ENCODE assay signal across 18 cellular contexts in genomic region chr1:150528196-150528595, GRCh38. TPM values are rescaled to one million over a fixed set of nuclear protein-coding genes. Genes with fewer than 3 reads are reported as not detected.
DNase-seq lines count a peak whose midpoint lies in the region; ATAC-seq, FAIRE-seq and TF ChIP-seq lines count a peak whose summit lies in the region.
"Had no signal": no experiment of that assay in that cellular context is flagged by ENCODE, and none has a peak within 500 bp of the region (broad histone marks: within the 10 kb centered on the region; RNA-seq: fewer than 3 reads in every experiment).

No MANE protein-coding gene starts in this region.

- no peak overlapping the region for H3K23ac ChIP-seq in neuronal stem cell (ENCODE audit: low read depth, low read length, poor library complexity)

- H3K79me2 ChIP-seq in astrocyte (ENCODE audit: insufficient read depth, low read length) = no peaks in the 10 kb centered on the region

- H2AFZ ChIP-seq in astrocyte (ENCODE audit: low read depth, low read length) (peak overlapping the region; percentile 13), neuronal stem cell (ENCODE audit: low read length) (no peak overlapping the region)

- H3K4me1 ChIP-seq in astrocyte (ENCODE audit: insufficient read depth, low read length) = peaks cover 30% of the 10 kb centered on the region
- peaks cover 16% of the 10 kb centered on the region for H3K4me1 ChIP-seq in mesodermal cell (ENCODE audit: control insufficient read depth, insufficient read depth, low read length, poor library complexity, severe bottlenecking)
- peaks cover 0 to 3% of the 10 kb centered on the region in 2 donors for H3K4me1 ChIP-seq in neuronal stem cell (ENCODE audit: control insufficient read depth in 2 of 2, insufficient read depth in 1 of 2, low read depth in 1 of 2, low read length in 2 of 2)

- no CpG with 5 or more reads among the region's 1 CpG for WGBS in mesodermal cell (ENCODE audit: insufficient coverage in 2 of 2), 2 experiments
- whole genome bisulfite sequencing in neuronal stem cell (ENCODE audit: extremely low coverage in 2 of 2, insufficient read length in 2 of 2, insufficient replicate concordance in 1 of 2), 2 donors = no CpG with 5 or more reads among the region's 1 CpG

- H3K9me3 ChIP-seq in astrocyte (ENCODE audit: insufficient read depth, low read depth, low read length) (no peaks in the 10 kb centered on the region), mesodermal cell (ENCODE audit: control insufficient read depth, low read length) (no peaks in the 10 kb centered on the region), neuronal stem cell (replicated peaks in 1 of 2; ENCODE audit: control insufficient read depth in 2 of 2, insufficient read depth in 1 of 2, low read depth in 1 of 2, low read length in 2 of 2) (no peaks in the 10 kb centered on the region)
- H3K9me3 ChIP-seq: SJSA1 had no signal

- TF ChIP-seq CTCF in astrocyte (IDR thresholded peaks at IDR 0.05; ENCODE audit: insufficient read depth, low read depth, low read length) = no peak

- H3K9ac ChIP-seq in astrocyte (ENCODE audit: low read length) (peak overlapping the region; percentile 12), neuronal stem cell (ENCODE audit: low read depth, low read length, poor library complexity) (no peak overlapping the region)

- no peak overlapping the region for H2BK5ac ChIP-seq in neuronal stem cell (ENCODE audit: low read length)

- H3K4me3 ChIP-seq in astrocyte (ENCODE audit: insufficient read depth, low read depth, low read length) (peak overlapping the region; percentile 9), mesodermal cell (ENCODE audit: extremely low read depth, insufficient read depth, low read length, poor library complexity, severe bottlenecking) (no peak overlapping the region), neuronal stem cell (ENCODE audit: low read length in 2 of 2) (no peak overlapping the region)
- H3K4me3 ChIP-seq: SJSA1, skin epidermis had no signal

- H4K91ac ChIP-seq in neuronal stem cell (ENCODE audit: low read depth, low read length, poor library complexity) = no peak overlapping the region

- H3K4me2 ChIP-seq in astrocyte (ENCODE audit: low read length) (peak overlapping the region; percentile 71), neuronal stem cell (ENCODE audit: insufficient read depth, low read length, poor library complexity, severe bottlenecking) (no peak overlapping the region)

- peak overlapping the region; percentile 42 for H3K4me3 Mint-ChIP-seq in astrocyte (ENCODE audit: unreplicated experiment)
- no peak overlapping the region for H3K4me3 Mint-ChIP-seq in activated T-cell treated with anti-CD3 and anti-CD28 coated beads, Interleukin-2, amount 50 U/mL, for 24 hours
- H3K4me3 Mint-ChIP-seq: stimulated activated naive CD8-positive, alpha-beta T cell treated with anti-CD3 and anti-CD28 coated beads, Interleukin-15, amount 100 ng/mL, for 72 hours had no signal

- no peak overlapping the region for H3K18ac ChIP-seq in neuronal stem cell (ENCODE audit: low read length)

- H3K27me3 Mint-ChIP-seq in astrocyte (ENCODE audit: low read depth, unreplicated experiment) = no peaks in the 10 kb centered on the region
- no peaks in the 10 kb centered on the region for H3K27me3 Mint-ChIP-seq in activated T-cell treated with anti-CD3 and anti-CD28 coated beads, Interleukin-2, amount 50 U/mL, for 24 hours
- H3K27me3 Mint-ChIP-seq: stimulated activated naive CD8-positive, alpha-beta T cell treated with anti-CD3 and anti-CD28 coated beads, Interleukin-15, amount 100 ng/mL, for 72 hours had no signal

- FAIRE-seq in astrocyte (lab: Jason Lieb, UNC) = peak; percentile 78
- FAIRE-seq: GM12891 had no signal

- H3K14ac ChIP-seq in neuronal stem cell (ENCODE audit: low read length) = no peak overlapping the region

- H2BK15ac ChIP-seq in neuronal stem cell (ENCODE audit: low read length) = no peak overlapping the region

- peaks cover 13% of the 10 kb centered on the region for H3K4me1 Mint-ChIP-seq in astrocyte (ENCODE audit: low read depth, unreplicated experiment)
- peaks cover 3% of the 10 kb centered on the region for H3K4me1 Mint-ChIP-seq in activated T-cell treated with anti-CD3 and anti-CD28 coated beads, Interleukin-2, amount 50 U/mL, for 24 hours (ENCODE audit: low read depth)

- DNase-seq in GM03348 (ENCODE audit: low spot score) = peak; percentile 52
- peak; percentile 89 for DNase-seq in astrocyte (ENCODE audit: low read depth)
- DNase-seq in activated T-cell treated with anti-CD3 and anti-CD28 coated beads, Interleukin-2, amount 50 U/mL, for 24 hours = no peak
- DNase-seq in neuronal stem cell (ENCODE audit: low spot score) = no peak
- DNase-seq: activated CD8-positive, alpha-beta memory T cell treated with anti-CD3 and anti-CD28 coated beads for 24 hours; activated naive CD4-positive, alpha-beta T cell treated with anti-CD3 and anti-CD28 coated beads, Interleukin-2, amount 50 U/mL, for 16 hours; C1 segment of cervical spinal cord; DMS79 treated with DMSO at 0.1 percent for 48 hours; occipital lobe; stimulated activated naive CD8-positive, alpha-beta T cell treated with anti-CD3 and anti-CD28 coated beads, Interleukin-15, amount 100 ng/mL, for 72 hours had no signal

- H2BK120ac ChIP-seq in neuronal stem cell (ENCODE audit: low read depth, low read length) = no peak overlapping the region

- H2AK5ac ChIP-seq in neuronal stem cell (ENCODE audit: low read depth, low read length) = no peak overlapping the region

- H3K27ac ChIP-seq in astrocyte (ENCODE audit: low read depth, low read length) (peak overlapping the region; percentile 61), mesodermal cell (ENCODE audit: low read depth, low read length, severe bottlenecking) (peak overlapping the region; percentile 29), neuronal stem cell (replicated peaks; ENCODE audit: low read length) (no peak overlapping the region)
- H3K27ac ChIP-seq: SJSA1 had no signal

- H3K36me3 ChIP-seq in astrocyte (ENCODE audit: insufficient read depth, low read length) = no peaks in the 10 kb centered on the region
- no peaks in the 10 kb centered on the region for H3K36me3 ChIP-seq in mesodermal cell (ENCODE audit: control insufficient read depth, insufficient read depth, low read length)
- no peaks in the 10 kb centered on the region for H3K36me3 ChIP-seq in neuronal stem cell (replicated peaks in 1 of 2; ENCODE audit: control insufficient read depth in 2 of 2, insufficient read depth in 2 of 2, low read length in 2 of 2)
- H3K36me3 ChIP-seq: SJSA1 had no signal

- H3K27me3 ChIP-seq in astrocyte (ENCODE audit: insufficient read depth, low read length) (no peaks in the 10 kb centered on the region), neuronal stem cell (ENCODE audit: control insufficient read depth in 3 of 3, insufficient read depth in 3 of 3, low read depth in 1 of 3, low read length in 3 of 3) (no peaks in the 10 kb centered on the region)
- H3K27me3 ChIP-seq: SJSA1 had no signal

- no peak for ATAC-seq in HG03469 (IDR thresholded peaks at IDR 0.05; ENCODE audit: unreplicated experiment)
- ATAC-seq: stimulated activated naive CD8-positive, alpha-beta T cell treated with anti-CD3 and anti-CD28 coated beads, Interleukin-15, amount 100 ng/mL, for 72 hours had no signal

- H4K20me1 ChIP-seq in astrocyte (ENCODE audit: insufficient read depth, low read length) = no peaks in the 10 kb centered on the region

- H3K79me1 ChIP-seq in neuronal stem cell (ENCODE audit: low read depth, low read length) = no peaks in the 10 kb centered on the region

- no peaks in the 10 kb centered on the region for H3K36me3 Mint-ChIP-seq in astrocyte (ENCODE audit: low read depth, unreplicated experiment)
- no peaks in the 10 kb centered on the region for H3K36me3 Mint-ChIP-seq in activated T-cell treated with anti-CD3 and anti-CD28 coated beads, Interleukin-2, amount 50 U/mL, for 24 hours (ENCODE audit: low read depth)

- H3K4ac ChIP-seq in neuronal stem cell (ENCODE audit: low read length) = no peak overlapping the region

- no peak overlapping the region for H2BK12ac ChIP-seq in neuronal stem cell (ENCODE audit: low read length)

- no peak overlapping the region for H4K8ac ChIP-seq in neuronal stem cell (ENCODE audit: low read depth, low read length)

- H3K27ac Mint-ChIP-seq in astrocyte (ENCODE audit: unreplicated experiment) = peak overlapping the region; percentile 54
- H3K27ac Mint-ChIP-seq in activated T-cell treated with anti-CD3 and anti-CD28 coated beads, Interleukin-2, amount 50 U/mL, for 24 hours = no peak overlapping the region
- H3K27ac Mint-ChIP-seq: stimulated activated naive CD8-positive, alpha-beta T cell treated with anti-CD3 and anti-CD28 coated beads, Interleukin-15, amount 100 ng/mL, for 72 hours had no signal

- H3K9me3 Mint-ChIP-seq in astrocyte (ENCODE audit: unreplicated experiment) = peaks cover 3% of the 10 kb centered on the region
- no peaks in the 10 kb centered on the region for H3K9me3 Mint-ChIP-seq in activated T-cell treated with anti-CD3 and anti-CD28 coated beads, Interleukin-2, amount 50 U/mL, for 24 hours
- H3K9me3 Mint-ChIP-seq: stimulated activated naive CD8-positive, alpha-beta T cell treated with anti-CD3 and anti-CD28 coated beads, Interleukin-15, amount 100 ng/mL, for 72 hours had no signal

RNA-seq across cellular contexts. Expression of gene FALEC, which starts 12.6 kb away (rescaled TPM):
- 0.43 TPM in 1 of 2 replicates, not detected in the other for total RNA-seq in astrocyte
- polyA plus RNA-seq in mesodermal cell (2013, experiment 1 of 2) = not detected
- not detected for polyA plus RNA-seq in mesodermal cell (2013, experiment 2 of 2)
- polyA plus RNA-seq in neuronal stem cell (2013, experiment 1 of 2) = 0.67 TPM
- 1.1 TPM for polyA plus RNA-seq in neuronal stem cell (2013, experiment 2 of 2)
- total RNA-seq: chondrocyte, HT-29, lung microvascular endothelial cell, SJSA1 had no signal

RNA-seq across cellular contexts. Expression of gene ECM1, which starts 20.3 kb away (rescaled TPM):
- 26.0 and 27.4 TPM in 2 replicates for total RNA-seq in astrocyte
- 80.5 TPM for polyA plus RNA-seq in mesodermal cell (2013, experiment 1 of 2)
- 65.4 TPM for polyA plus RNA-seq in mesodermal cell (2013, experiment 2 of 2)
- 0.91 TPM for polyA plus RNA-seq in neuronal stem cell (2013, experiment 1 of 2)
- 0.91 TPM for polyA plus RNA-seq in neuronal stem cell (2013, experiment 2 of 2)

RNA-seq across cellular contexts. Expression of gene ADAMTSL4, which starts 21.0 kb away (rescaled TPM):
- total RNA-seq in astrocyte = 5.3 and 6.7 TPM in 2 replicates
- polyA plus RNA-seq in mesodermal cell (2013, experiment 1 of 2) = 6.7 TPM
- polyA plus RNA-seq in mesodermal cell (2013, experiment 2 of 2) = 7.2 TPM
- 0.14 TPM for polyA plus RNA-seq in neuronal stem cell (2013, experiment 1 of 2)
- polyA plus RNA-seq in neuronal stem cell (2013, experiment 2 of 2) = 0.17 TPM
- total RNA-seq: HT-29 had no signal

RNA-seq across cellular contexts. Expression of gene TARS2, which starts 41.0 kb away (rescaled TPM):
- 15.5 and 15.7 TPM in 2 replicates for total RNA-seq in astrocyte
- polyA plus RNA-seq in mesodermal cell (2013, experiment 1 of 2) = 26.3 TPM
- polyA plus RNA-seq in mesodermal cell (2013, experiment 2 of 2) = 22.1 TPM
- 19.0 TPM for polyA plus RNA-seq in neuronal stem cell (2013, experiment 1 of 2)
- polyA plus RNA-seq in neuronal stem cell (2013, experiment 2 of 2) = 18.4 TPM

RNA-seq across cellular contexts. Expression of gene MCL1, which starts 51.2 kb away (rescaled TPM):
- 196 and 210 TPM in 2 replicates for total RNA-seq in astrocyte
- polyA plus RNA-seq in mesodermal cell (2013, experiment 1 of 2) = 150 TPM
- polyA plus RNA-seq in mesodermal cell (2013, experiment 2 of 2) = 143 TPM
- polyA plus RNA-seq in neuronal stem cell (2013, experiment 1 of 2) = 117 TPM
- 117 TPM for polyA plus RNA-seq in neuronal stem cell (2013, experiment 2 of 2)

Comparison
In these comparisons a context has a peak if more than half of its experiments do, and no peak if none do; other contexts are left out.
1. DNase-seq: peak in GM03348 (single experiment) and astrocyte (single experiment); none in activated T-cell treated with anti-CD3 and anti-CD28 coated beads, Interleukin-2, amount 50 U/mL, for 24 hours (single experiment) and neuronal stem cell (single experiment).